8 cellular contexts compared by ENCODE assay signal in the genomic region with DNA sequence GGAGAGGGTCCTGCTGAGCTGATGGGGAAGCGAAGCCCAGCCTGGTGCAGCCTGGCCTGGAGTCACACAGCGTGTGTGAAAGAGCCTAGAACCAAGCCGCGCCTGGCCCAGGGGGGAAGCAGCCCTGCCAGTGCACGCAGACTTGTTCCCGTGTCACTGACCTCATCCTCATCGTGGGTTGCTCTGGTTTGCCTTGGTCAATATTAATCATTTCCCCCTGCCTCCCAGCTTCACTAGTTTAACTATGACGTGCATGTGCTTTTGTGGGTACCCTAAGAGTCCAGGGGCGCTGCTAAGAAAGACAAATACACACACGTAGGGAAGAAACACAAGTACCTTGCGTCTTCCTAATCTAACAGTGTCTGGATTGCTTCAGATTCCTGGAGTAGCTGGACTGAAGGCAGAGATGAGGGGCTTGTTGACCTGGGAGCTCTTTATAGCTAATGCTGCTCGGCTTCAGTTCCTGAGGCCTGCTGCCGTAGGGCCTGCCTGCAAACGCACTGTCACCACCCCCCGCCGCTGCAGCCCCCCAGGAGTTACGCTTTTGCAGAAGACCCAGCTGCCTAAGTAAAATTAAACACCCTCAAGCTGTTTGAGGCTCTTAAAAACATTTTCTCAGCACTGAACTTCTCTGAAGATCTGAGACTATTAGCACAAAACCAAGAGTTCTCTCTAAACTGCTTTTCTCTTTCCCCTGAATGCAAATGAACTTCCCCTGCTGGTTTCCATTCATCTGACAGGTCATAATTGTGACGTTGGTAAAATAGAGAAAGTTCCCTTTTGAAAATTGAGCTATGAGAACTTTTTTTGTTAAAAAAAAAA.
A peak's percentile ranks its signal among the peaks of the same experiment; 100 is the strongest.
DNase-seq lines count a peak whose midpoint lies in the region; ATAC-seq and TF ChIP-seq lines count a peak whose summit lies in the region.

No MANE protein-coding gene starts in this region.

- peak overlapping the region; percentile 79 for H3K27ac Mint-ChIP-seq in T-helper 17 cell

- no peaks in the 10 kb centered on the region for H3K27me3 Mint-ChIP-seq in T-helper 17 cell

- no peak for ATAC-seq in Right ventricle myocardium inferior
- peak; percentile 37 for ATAC-seq in HG02970 (IDR thresholded peaks at IDR 0.05; ENCODE audit: low FRiP score, unreplicated experiment)
- peak; percentile 65 for ATAC-seq in T-helper 17 cell
- ATAC-seq in stimulated activated naive CD8-positive, alpha-beta T cell treated with anti-CD3 and anti-CD28 coated beads, Interleukin-15, Interleukin-2, amounts not matched to agents 100 U/mL and 50 U/mL, for 24 hours: peak; percentile 33

- TF ChIP-seq CTCF in right atrium auricular region (IDR thresholded peaks at IDR 0.05): no peak

- H3K4me1 ChIP-seq in right atrium auricular region: peaks cover 0 to 58% of the 10 kb centered on the region in 2 donors

- H3K27me3 ChIP-seq in right atrium auricular region: no peaks in the 10 kb centered on the region

- no peak overlapping the region for H3K4me3 ChIP-seq in right atrium auricular region

- H3K9me3 ChIP-seq in T-helper 17 cell (ENCODE audit: control insufficient read depth, low read length, poor library complexity, severe bottlenecking): no peaks in the 10 kb centered on the region
- H3K9me3 ChIP-seq in right atrium auricular region: no peaks in the 10 kb centered on the region

- intact Hi-C loops in Right ventricle myocardium inferior (cut with DNase I) (no loop called here), cardiac septum (cut with DNase I) (loop anchor here (2.0 kb wide), 1 partner anchor 44 kb away; no protein-coding TSS in a partner anchor)

- H3K36me3 ChIP-seq in right atrium auricular region: no peaks in the 10 kb centered on the region

- no peaks in the 10 kb centered on the region for H3K36me3 Mint-ChIP-seq in T-helper 17 cell (ENCODE audit: low read depth)

- peaks cover 41% of the 10 kb centered on the region for H3K4me1 Mint-ChIP-seq in T-helper 17 cell

- peak overlapping the region; percentile 69 to 79 for H3K27ac ChIP-seq in right atrium auricular region

- peak; percentile 82 for DNase-seq in Right ventricle myocardium inferior (ENCODE audit: missing footprints)
- no peak for DNase-seq in cardiac septum (ENCODE audit: low spot score)
- no peak for DNase-seq in T-helper 17 cell
- peak; percentile 79 for DNase-seq in right atrium auricular region (ENCODE audit: low spot score)
- peak; percentile 67 for DNase-seq in stimulated activated naive CD8-positive, alpha-beta T cell treated with anti-CD3 and anti-CD28 coated beads, Interleukin-15, Interleukin-2, amounts not matched to agents 100 U/mL and 50 U/mL, for 24 hours
- DNase-seq in kidney glomerular epithelial cell (lab: John Stamatoyannopoulos, UW): no peak
- no peak for DNase-seq in cerebellar nuclear complex (lab: John Stamatoyannopoulos, UW)

- peak overlapping the region; percentile 39 for H3K4me3 Mint-ChIP-seq in T-helper 17 cell

Comparison
In these comparisons a context has a peak if more than half of its experiments do, and no peak if none do; other contexts are left out.
1. DNase-seq: peak in Right ventricle myocardium inferior (single experiment), right atrium auricular region (single experiment) and stimulated activated naive CD8-positive, alpha-beta T cell treated with anti-CD3 and anti-CD28 coated beads, Interleukin-15, Interleukin-2, amounts not matched to agents 100 U/mL and 50 U/mL, for 24 hours (single experiment); none in cardiac septum (single experiment), T-helper 17 cell (0 of 3), kidney glomerular epithelial cell (single experiment) and cerebellar nuclear complex (0 of 2).